In the genomic region with DNA sequence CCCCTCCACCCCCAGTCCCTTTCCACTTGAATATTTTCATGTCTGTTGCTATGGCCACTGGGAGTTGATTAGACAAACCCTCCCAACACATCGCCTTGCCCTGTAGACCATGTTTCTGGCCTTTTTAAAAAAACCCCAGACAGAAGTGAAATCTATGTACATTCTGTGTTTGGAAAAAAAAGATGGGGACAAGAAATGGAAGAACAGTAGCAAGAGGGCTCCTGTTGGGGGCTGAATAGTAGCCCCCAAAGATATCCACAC, we compare ENCODE assay signal across 15 cellular contexts.
DNase-seq lines count a peak whose midpoint lies in the region; ATAC-seq, FAIRE-seq and TF ChIP-seq lines count a peak whose summit lies in the region.
"Had no signal": no experiment of that assay in that cellular context is flagged by ENCODE, and none has a peak within 500 bp of the region (broad histone marks: within the 10 kb centered on the region; RNA-seq: fewer than 3 reads in every experiment).

No MANE protein-coding gene starts in this region.

- CTCF ChIA-PET in activated B cell treated with CpG ODN at 0.5 μM for 24 hours (lab: Charles Lee): no interaction called here

- H2AFZ ChIP-seq in keratinocyte (ENCODE audit: control insufficient read depth, low read length): no peak overlapping the region

- H3K27me3 Mint-ChIP-seq in HFFc6 (ENCODE audit: insufficient read depth): no peaks in the 10 kb centered on the region; the same call in 1 of the 2 replicates
- no peaks in the 10 kb centered on the region for H3K27me3 Mint-ChIP-seq in activated B cell treated with CpG ODN at 0.5 μM for 24 hours
- H3K27me3 Mint-ChIP-seq: activated naive CD4-positive, alpha-beta T cell treated with anti-CD3 and anti-CD28 coated beads, Interleukin-2, amount 10 ng/mL, durations not matched to agents 7 days and 5 days; CD4-positive, alpha-beta T cell; memory B cell had no signal

- peak overlapping the region; percentile 92 for H3K27ac ChIP-seq in keratinocyte (ENCODE audit: control insufficient read depth, insufficient read depth, low read length)
- H3K27ac ChIP-seq in thyroid gland: peak overlapping the region; percentile 18 to 67 (median 21)
- H3K27ac ChIP-seq: cardiac muscle cell, gastroesophageal sphincter had no signal

- peaks cover 66% of the 10 kb centered on the region for H3K4me1 Mint-ChIP-seq in HFFc6 (ENCODE audit: low read depth)
- H3K4me1 Mint-ChIP-seq in activated B cell treated with CpG ODN at 0.5 μM for 24 hours: peaks cover 13% of the 10 kb centered on the region
- H3K4me1 Mint-ChIP-seq: activated naive CD4-positive, alpha-beta T cell treated with anti-CD3 and anti-CD28 coated beads, Interleukin-2, amount 10 ng/mL, durations not matched to agents 7 days and 5 days had no signal

- peaks cover 5% of the 10 kb centered on the region; the same call in 1 of the 2 replicates for H3K36me3 Mint-ChIP-seq in HFFc6 (ENCODE audit: low read depth)
- H3K36me3 Mint-ChIP-seq in activated B cell treated with CpG ODN at 0.5 μM for 24 hours (ENCODE audit: low read depth): no peaks in the 10 kb centered on the region
- H3K36me3 Mint-ChIP-seq: activated naive CD4-positive, alpha-beta T cell treated with anti-CD3 and anti-CD28 coated beads, Interleukin-2, amount 10 ng/mL, durations not matched to agents 7 days and 5 days; memory B cell had no signal

- peaks cover 2% of the 10 kb centered on the region for H3K9me1 ChIP-seq in keratinocyte (ENCODE audit: control insufficient read depth, extremely low read depth, insufficient read depth, low read length)

- DNase-seq in HFFc6 (no peak), activated B cell treated with CpG ODN at 0.5 μM for 24 hours (no peak), keratinocyte (ENCODE audit: low read depth, low spot score) (no peak), thyroid gland (no peak), urothelium cell line (ENCODE audit: low spot score) (no peak)
- DNase-seq: activated CD8-positive, alpha-beta memory T cell treated with anti-CD3 and anti-CD28 coated beads, Interleukin-2, amount 50 U/mL, for 4 hours; activated naive CD4-positive, alpha-beta T cell treated with anti-CD3 and anti-CD28 coated beads, Interleukin-2, amount 10 ng/mL, durations not matched to agents 7 days and 5 days; CD4-positive, alpha-beta T cell had no signal

- dilution Hi-C loops in keratinocyte (cut with MboI; ENCODE audit: extremely low pct_ligation_motif_present, low sequenced_read_pairs): no loop called here

- peaks cover 40% of the 10 kb centered on the region for H3K4me1 ChIP-seq in keratinocyte (ENCODE audit: control insufficient read depth, extremely low read depth, insufficient read depth, low read length)
- H3K4me1 ChIP-seq in thyroid gland: peaks cover 4 to 34% of the 10 kb centered on the region in 2 donors

- H3K4me3 ChIP-seq in keratinocyte (ENCODE audit: control insufficient read depth in 2 of 3, extremely low read depth in 1 of 3, insufficient read depth in 2 of 3, low read depth in 1 of 3, low read length in 3 of 3) (no peak overlapping the region), thyroid gland (replicated peaks in 1 of 3) (no peak overlapping the region)
- H3K4me3 ChIP-seq: cardiac muscle cell, gastroesophageal sphincter had no signal

- H3K27me3 ChIP-seq in keratinocyte (ENCODE audit: control insufficient read depth, extremely low read depth, insufficient read depth, low read length) (no peaks in the 10 kb centered on the region), thyroid gland (no peaks in the 10 kb centered on the region)
- H3K27me3 ChIP-seq: cardiac muscle cell had no signal

- FAIRE-seq in keratinocyte (lab: Jason Lieb, UNC) (no peak), urothelium cell line (lab: Jason Lieb, UNC) (no peak)
- FAIRE-seq: G401.6 had no signal

- no peaks in the 10 kb centered on the region for H3K9me3 Mint-ChIP-seq in HFFc6
- H3K9me3 Mint-ChIP-seq in activated B cell treated with CpG ODN at 0.5 μM for 24 hours: no peaks in the 10 kb centered on the region
- H3K9me3 Mint-ChIP-seq: CD4-positive, alpha-beta T cell; endodermal cell had no signal

- H3K9me3 ChIP-seq in keratinocyte (ENCODE audit: control insufficient read depth, low read depth, low read length) (no peaks in the 10 kb centered on the region), thyroid gland (no peaks in the 10 kb centered on the region)
- H3K9me3 ChIP-seq: gastroesophageal sphincter had no signal

- intact Hi-C loops in activated B cell treated with CpG ODN at 0.5 μM for 24 hours (cut with micrococcal nuclease): no loop called here
- intact Hi-C loops in thyroid gland (cut with DNase I): no loop called here

- WGBS in thyroid gland, 2 donors: 69 to 89% methylated on average over 1 of the region's 1 CpG

- H3K79me2 ChIP-seq in keratinocyte (ENCODE audit: control insufficient read depth, insufficient read depth, low read length): peaks cover 47% of the 10 kb centered on the region

- H3K27ac Mint-ChIP-seq in HFFc6 (peak overlapping the region; percentile 98), activated B cell treated with CpG ODN at 0.5 μM for 24 hours (peak overlapping the region; percentile 2)
- H3K27ac Mint-ChIP-seq: activated naive CD4-positive, alpha-beta T cell treated with anti-CD3 and anti-CD28 coated beads, Interleukin-2, amount 10 ng/mL, durations not matched to agents 7 days and 5 days; CD4-positive, alpha-beta T cell; endodermal cell had no signal

- ATAC-seq in activated B cell treated with CpG ODN at 0.5 μM for 24 hours (ENCODE audit: low read depth): peak; percentile 17
- no peak for ATAC-seq in HG03097 (IDR thresholded peaks at IDR 0.05; ENCODE audit: low FRiP score, unreplicated experiment)
- no peak for ATAC-seq in HG03342 (IDR thresholded peaks at IDR 0.05; ENCODE audit: unreplicated experiment)

- TF ChIP-seq CTCF in HFFc6 (IDR thresholded peaks at IDR 0.05): no peak
- no peak for TF ChIP-seq CTCF in activated B cell treated with CpG ODN at 0.5 μM for 24 hours (IDR thresholded peaks at IDR 0.05)
- TF ChIP-seq CTCF in keratinocyte (optimal IDR thresholded peaks at IDR 0.05 in 1 of 3, IDR thresholded peaks at IDR 0.05 in 1 of 3, conservative IDR thresholded peaks at IDR 0.05 in 1 of 3; ENCODE audit: extremely low read depth in 1 of 3, insufficient read depth in 2 of 3, low read length in 3 of 3): no peak
- TF ChIP-seq CTCF in thyroid gland (IDR thresholded peaks at IDR 0.05): no peak

- peaks cover 10 to 15% of the 10 kb centered on the region in 2 experiments for H3K36me3 ChIP-seq in keratinocyte (ENCODE audit: control insufficient read depth in 2 of 2, extremely low read depth in 1 of 2, insufficient read depth in 2 of 2, low read length in 2 of 2)
- H3K36me3 ChIP-seq in thyroid gland: no peaks in the 10 kb centered on the region
- H3K36me3 ChIP-seq: cardiac muscle cell, gastroesophageal sphincter had no signal

- peak overlapping the region; percentile 73 for H3K4me2 ChIP-seq in keratinocyte (ENCODE audit: control insufficient read depth, extremely low read depth, insufficient read depth, low read depth, low read length)

- peak overlapping the region; percentile 85 for H3K4me3 Mint-ChIP-seq in HFFc6
- no peak overlapping the region for H3K4me3 Mint-ChIP-seq in activated B cell treated with CpG ODN at 0.5 μM for 24 hours
- H3K4me3 Mint-ChIP-seq: activated naive CD4-positive, alpha-beta T cell treated with anti-CD3 and anti-CD28 coated beads, Interleukin-2, amount 10 ng/mL, durations not matched to agents 7 days and 5 days; CD4-positive, alpha-beta T cell; endodermal cell; memory B cell had no signal

- no peaks in the 10 kb centered on the region for H4K20me1 ChIP-seq in keratinocyte (ENCODE audit: control insufficient read depth, extremely low read depth, insufficient read depth, low read length)

- TF ChIP-seq POLR2A in thyroid gland (IDR thresholded peaks at IDR 0.05): no peak

- peak overlapping the region; percentile 63 for H3K9ac ChIP-seq in keratinocyte (ENCODE audit: control insufficient read depth, extremely low read depth, insufficient read depth, low read length)

- POLR2A ChIA-PET in activated B cell treated with CpG ODN at 0.5 μM for 24 hours (lab: Charles Lee): interaction anchor here (1.1 kb wide), 1 partner anchor 13 kb away, joined by 3 read pairs; no protein-coding TSS in a partner anchor
